8 cellular contexts compared by ENCODE assay signal in the genomic region with DNA sequence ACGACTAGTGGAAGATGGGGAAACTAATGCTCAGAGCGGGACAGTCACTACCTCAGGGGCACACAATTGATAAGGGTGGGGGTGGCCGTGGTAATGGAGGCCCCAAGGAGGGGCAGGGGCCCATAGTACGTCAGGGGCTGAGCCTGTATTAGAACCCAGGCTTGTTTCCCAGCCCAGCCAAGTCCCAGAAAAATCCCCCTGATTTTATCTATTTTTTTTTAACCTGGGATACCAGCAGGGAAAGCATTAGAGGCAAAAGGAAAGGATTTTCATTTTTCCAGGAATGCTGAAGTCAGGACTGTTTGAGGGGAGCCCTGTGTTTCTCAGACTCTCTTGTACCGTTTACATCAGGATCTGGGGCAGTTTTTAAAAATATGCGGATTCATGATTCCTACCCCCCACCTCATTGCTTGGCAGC. TPM values are rescaled to one million over a fixed set of nuclear protein-coding genes. Genes with fewer than 3 reads are reported as not detected.
DNase-seq lines count a peak whose midpoint lies in the region; ATAC-seq, FAIRE-seq and TF ChIP-seq lines count a peak whose summit lies in the region.

No MANE protein-coding gene starts in this region.

- DNase-seq in Calu3 (no peak), PC-9 (no peak), epithelial cell of prostate (ENCODE audit: low read depth, low spot score) (no peak), pancreas (no peak), NCI-H128 (lab: John Stamatoyannopoulos, UW; ENCODE audit: unreplicated experiment) (no peak), OCI-M1 (lab: John Stamatoyannopoulos, UW) (no peak), NCI-H524 treated with DMSO at 0.1 percent for 48 hours (lab: John Stamatoyannopoulos, UW) (no peak)

- H3F3A ChIP-seq in PC-9 (ENCODE audit: insufficient read depth, low read depth), result peaks cover 19% of the 10 kb centered on the region

- 7 to 14% methylated on average over 6 of the region's 6 CpGs for WGBS in pancreas, 2 donors

- FAIRE-seq in pancreas (lab: Jason Lieb, UNC), result no peak

- POLR2A ChIA-PET in PC-9 (lab: Charles Lee; ENCODE audit: unreplicated experiment), result interaction anchor here (0.5 to 1.2 kb wide), 6 partner anchors 12 to 204 kb away, joined by 3 to 17 read pairs (median 6); partner anchors contain the start of gene ACSS2

- H3K9me3 ChIP-seq in PC-9 (ENCODE audit: insufficient read depth, low read depth), result no peaks in the 10 kb centered on the region
- H3K9me3 ChIP-seq in pancreas, result no peaks in the 10 kb centered on the region

- H3K4me1 ChIP-seq in PC-9 (replicated peaks; ENCODE audit: insufficient read depth) (peaks cover 34% of the 10 kb centered on the region), pancreas (peaks cover 0 to 4% (median 0%) of the 10 kb centered on the region in 3 donors)

- peak overlapping the region; percentile 80 for H2AFZ ChIP-seq in PC-9

- no peaks in the 10 kb centered on the region for H3K9me2 ChIP-seq in PC-9 (ENCODE audit: insufficient read depth)

- intact Hi-C loops in Calu3 (cut with micrococcal nuclease; ENCODE audit: unreplicated experiment), result loop anchor here (1.0 kb wide), 1 partner anchor 82 kb away; no protein-coding TSS in a partner anchor
- intact Hi-C loops in PC-9 (cut with micrococcal nuclease; ENCODE audit: unreplicated experiment), result loop anchor here (5.0 kb wide), 1 partner anchor 124 kb away; no protein-coding TSS in a partner anchor
- intact Hi-C loops in pancreas (cut with DNase I), result loop anchor here in 2 of 3 donors (2.0 to 10.0 kb wide), 2 partner anchors 81 kb away; partner anchors contain the start of genes ACSS2 (in 1 of the 2) and GGT7 (in 1 of the 2)

- H3K4me3 Mint-ChIP-seq in Calu3 (ENCODE audit: low read depth, unreplicated experiment), result peak overlapping the region; percentile 95

- no peaks in the 10 kb centered on the region for H4K20me1 ChIP-seq in PC-9 (ENCODE audit: insufficient read depth)

- ATAC-seq in pancreas (no peak), HG02840 (IDR thresholded peaks at IDR 0.05; ENCODE audit: low FRiP score, unreplicated experiment) (no peak)

- H3K36me3 ChIP-seq in PC-9 (ENCODE audit: low read depth), result no peaks in the 10 kb centered on the region
- no peaks in the 10 kb centered on the region for H3K36me3 ChIP-seq in pancreas

- no peaks in the 10 kb centered on the region for H3K27me3 Mint-ChIP-seq in Calu3 (ENCODE audit: unreplicated experiment)

- H3K79me2 ChIP-seq in PC-9 (ENCODE audit: low read depth), result peaks cover 25% of the 10 kb centered on the region

- CTCF ChIA-PET in Calu3 (lab: Charles Lee) (interaction anchor here (0.5 to 4.8 kb wide), 8 partner anchors 29 to 595 kb away, joined by 3 to 107 read pairs (median 3); partner anchors contain the start of genes ACSS2 and GGT7), PC-9 (lab: Charles Lee) (interaction anchor here (0.5 to 1.5 kb wide), 7 partner anchors 15 to 307 kb away, joined by 3 to 20 read pairs (median 4); partner anchors contain the start of gene GGT7)

- BruUV-seq in Calu3 (replicated peaks; lab: Mats Ljungman, UMichigan) (TSS peak; percentile 55), PC-9 (replicated peaks; lab: Mats Ljungman, UMichigan) (TSS peak; percentile 88)

- H3K27ac ChIP-seq in PC-9, result no peak overlapping the region
- peak overlapping the region; percentile 86 for H3K27ac ChIP-seq in epithelial cell of prostate
- H3K27ac ChIP-seq in pancreas, result peak overlapping the region; percentile 24 to 86 (median 73)

- TF ChIP-seq CTCF in Calu3 (IDR thresholded peaks at IDR 0.05; ENCODE audit: unreplicated experiment) (no peak), PC-9 (conservative IDR thresholded peaks at IDR 0.05) (peak; percentile 13; the same call in 1 of the 2 replicates), pancreas (IDR thresholded peaks at IDR 0.05) (no peak)

- H3K27me3 ChIP-seq in PC-9 (ENCODE audit: insufficient read depth, low read depth) (no peaks in the 10 kb centered on the region), pancreas (no peaks in the 10 kb centered on the region)

- peak overlapping the region; percentile 69 for H3K4me3 ChIP-seq in PC-9
- peak overlapping the region; percentile 44 to 75 (median 57) for H3K4me3 ChIP-seq in pancreas

- H3K4me1 Mint-ChIP-seq in Calu3 (ENCODE audit: low read depth, unreplicated experiment), result peaks cover 21% of the 10 kb centered on the region

- H3K36me3 Mint-ChIP-seq in Calu3 (ENCODE audit: insufficient read depth, unreplicated experiment), result peaks cover 16% of the 10 kb centered on the region

- H3K4me2 ChIP-seq in PC-9, result peak overlapping the region; percentile 100

- peak overlapping the region; percentile 86 for H3K27ac Mint-ChIP-seq in Calu3 (ENCODE audit: unreplicated experiment)

- no peaks in the 10 kb centered on the region for H3K9me3 Mint-ChIP-seq in Calu3 (ENCODE audit: low read depth, unreplicated experiment)

RNA-seq across cellular contexts. Expression of gene MYH7B, which starts 0.4 kb away (rescaled TPM):
- total RNA-seq in Calu3 (2022) (0.52 and 0.73 TPM in 2 replicates), PC-9 (2021) (1.0 and 2.3 TPM in 2 replicates), pancreas (under 1 TPM; 0.09 to 0.72 (median 0.27) TPM)
- 1 to 10 TPM; 1.9 to 2.3 TPM for polyA plus RNA-seq in pancreas

RNA-seq across cellular contexts. Expression of gene GSS, which starts 0.4 kb away (rescaled TPM):
- total RNA-seq in Calu3 (2022) (110 and 116 TPM in 2 replicates), PC-9 (2021) (131 and 138 TPM in 2 replicates), pancreas (10 to 100 TPM in 4 of 6 donors, 1 to 10 TPM in 2; 6.7 to 17.9 (median 10.7) TPM)
- 10 to 100 TPM; 28.7 to 32.2 TPM for polyA plus RNA-seq in pancreas
